Comparison of ENCODE assay signal across 16 cellular contexts in the genomic region with DNA sequence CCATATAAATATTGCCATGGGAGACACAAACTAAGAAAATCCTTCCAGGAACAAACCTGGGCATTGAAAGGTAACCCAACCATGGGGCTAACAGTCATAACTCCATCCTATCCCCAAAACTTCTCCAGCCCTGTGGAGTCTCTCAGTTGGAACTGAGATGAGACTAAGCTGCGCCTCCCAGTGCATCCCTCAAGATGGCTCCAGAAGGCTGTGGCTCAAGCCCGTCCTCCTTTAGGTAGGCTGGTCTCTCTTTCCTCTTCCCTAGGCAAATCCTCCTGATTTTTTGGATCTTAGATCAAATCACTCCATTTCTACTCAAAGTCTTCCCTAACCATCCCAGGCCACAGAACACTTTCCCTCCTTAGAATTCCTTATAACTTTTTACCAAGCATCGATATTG.
"Had no signal": no experiment of that assay in that cellular context is flagged by ENCODE, and none has a peak within 500 bp of the region (broad histone marks: within the 10 kb centered on the region; RNA-seq: fewer than 3 reads in every experiment).

No MANE protein-coding gene starts in this region.

- H3K4me1 Mint-ChIP-seq: activated naive CD8-positive, alpha-beta T cell treated with anti-CD3 and anti-CD28 coated beads, Interleukin-2, amount 10 ng/mL, durations not matched to agents 7 days and 5 days had no signal

- H3K36me3 ChIP-seq: colonic mucosa, left ventricle myocardium inferior, right atrium auricular region had no signal

- H3K4me1 ChIP-seq: colonic mucosa, left ventricle myocardium inferior, right atrium auricular region had no signal

- ATAC-seq: activated CD4-positive, CD25-positive, alpha-beta regulatory T cell treated with anti-CD3 and anti-CD28 coated beads, Interleukin-2, amount 50 U/mL, for 24 hours; esophagus mucosa; stimulated activated memory B cell treated with anti-CD40 and anti-IgM and Interleukin-4, amounts not matched to agents 10 μg/mL and 1 μg/mL and 100 μg/mL, for 72 hours had no signal

- H3K9me3 Mint-ChIP-seq: brain; nephron; stimulated activated memory B cell treated with anti-CD40 and anti-IgM and Interleukin-4, amounts not matched to agents 10 μg/mL and 1 μg/mL and 100 μg/mL, for 72 hours had no signal

- H3K27ac Mint-ChIP-seq: activated naive CD8-positive, alpha-beta T cell treated with anti-CD3 and anti-CD28 coated beads, Interleukin-2, amount 10 ng/mL, durations not matched to agents 7 days and 5 days; brain; nephron; stimulated activated memory B cell treated with anti-CD40 and anti-IgM and Interleukin-4, amounts not matched to agents 10 μg/mL and 1 μg/mL and 100 μg/mL, for 72 hours had no signal

- H3K4me3 Mint-ChIP-seq: activated naive CD8-positive, alpha-beta T cell treated with anti-CD3 and anti-CD28 coated beads, Interleukin-2, amount 10 ng/mL, durations not matched to agents 7 days and 5 days; brain; nephron; stimulated activated memory B cell treated with anti-CD40 and anti-IgM and Interleukin-4, amounts not matched to agents 10 μg/mL and 1 μg/mL and 100 μg/mL, for 72 hours had no signal

- H3K9me3 ChIP-seq: colonic mucosa, left ventricle myocardium inferior, right atrium auricular region had no signal

- DNase-seq: activated CD4-positive, alpha-beta T cell treated with anti-CD3 and anti-CD28 coated beads, Interleukin-2, amount 50 U/mL, for 1 hour; activated naive CD4-positive, alpha-beta T cell; activated naive CD8-positive, alpha-beta T cell treated with anti-CD3 and anti-CD28 coated beads, Interleukin-2, amount 10 ng/mL, durations not matched to agents 7 days and 5 days; activated T-cell treated with anti-CD3 and anti-CD28 coated beads for 4 hours; central memory CD4-positive, alpha-beta T cell; colonic mucosa; left ventricle myocardium inferior; mesenchymal stem cell; occipital lobe; stimulated activated CD4-positive, alpha-beta T cell treated with anti-CD3 and anti-CD28 coated beads, Interleukin-2, amount 100 ng/mL, for 48 hours had no signal

- H3K36me3 Mint-ChIP-seq: activated naive CD8-positive, alpha-beta T cell treated with anti-CD3 and anti-CD28 coated beads, Interleukin-2, amount 10 ng/mL, durations not matched to agents 7 days and 5 days; brain; stimulated activated memory B cell treated with anti-CD40 and anti-IgM and Interleukin-4, amounts not matched to agents 10 μg/mL and 1 μg/mL and 100 μg/mL, for 72 hours had no signal

- H3K27me3 ChIP-seq: colonic mucosa, right atrium auricular region had no signal

- H3K4me3 ChIP-seq: colonic mucosa, left ventricle myocardium inferior, right atrium auricular region had no signal
